2 cellular contexts compared by ENCODE assay signal in the genomic region with DNA sequence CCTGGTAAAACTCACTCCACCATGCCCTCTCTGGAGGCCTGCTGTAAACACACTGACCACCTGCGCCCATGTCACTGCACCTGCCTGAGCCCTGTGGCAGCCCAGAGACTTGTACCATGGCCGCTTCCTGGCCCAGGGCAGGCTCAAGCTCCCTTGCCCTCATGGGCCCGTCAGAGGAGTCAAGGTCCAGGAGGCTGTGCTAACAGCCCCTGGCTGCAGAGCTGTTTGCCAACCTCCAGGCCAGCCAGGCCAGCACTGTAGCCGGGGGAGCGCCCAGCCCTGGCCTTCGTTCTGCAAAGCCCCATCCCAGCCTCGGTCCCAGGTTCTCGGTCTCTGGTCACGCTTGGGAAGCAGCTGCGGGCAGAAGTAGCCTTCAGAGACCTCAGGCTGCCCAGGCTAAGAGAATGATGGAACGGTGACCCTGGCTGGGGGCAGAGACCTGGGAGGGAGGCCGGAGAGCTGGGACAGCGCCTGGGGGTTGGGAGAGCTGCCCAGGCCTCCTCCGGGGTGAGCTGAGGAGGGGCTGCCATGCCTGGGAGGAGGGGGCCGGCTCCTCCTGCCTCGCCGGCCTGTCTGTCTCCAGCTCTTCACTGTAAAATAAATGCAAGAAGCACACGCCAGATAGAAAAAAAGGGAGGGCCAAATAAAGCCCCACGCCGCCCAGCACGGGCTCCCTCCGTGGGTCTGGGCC.
TF ChIP-seq lines count a peak whose summit lies in the region.

No MANE protein-coding gene starts in this region.

TF ChIP-seq in HCT116, 20 proteins besides CTCF, POLR2A, EP300 and RAD21:
- TF ChIP-seq YY1 (IDR thresholded peaks at IDR 0.05; ENCODE audit: extremely low read depth, insufficient replicate concordance, low read depth, low read length) (no peak), TCF7L2 (IDR thresholded peaks at IDR 0.05; ENCODE audit: borderline replicate concordance, extremely low read depth, insufficient read depth, insufficient read length) (no peak), SRF (IDR thresholded peaks at IDR 0.05; ENCODE audit: low read depth) (no peak), CBX3 (IDR thresholded peaks at IDR 0.05; ENCODE audit: low read depth) (no peak), ATF3 (IDR thresholded peaks at IDR 0.05) (no peak)
- TF ChIP-seq, protein P1, sequence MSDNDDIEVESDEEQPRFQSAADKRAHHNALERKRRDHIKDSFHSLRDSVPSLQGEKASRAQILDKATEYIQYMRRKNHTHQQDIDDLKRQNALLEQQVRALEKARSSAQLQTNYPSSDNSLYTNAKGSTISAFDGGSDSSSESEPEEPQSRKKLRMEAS (IDR thresholded peaks at IDR 0.05) = no peak

TF ChIP-seq in neural cell, 6 proteins besides CTCF, POLR2A, EP300 and RAD21:
- no peak for TF ChIP-seq MXI1 (conservative IDR thresholded peaks at IDR 0.05; ENCODE audit: poor library complexity, severe bottlenecking)
